9 cellular contexts compared by ENCODE assay signal in the genomic region with DNA sequence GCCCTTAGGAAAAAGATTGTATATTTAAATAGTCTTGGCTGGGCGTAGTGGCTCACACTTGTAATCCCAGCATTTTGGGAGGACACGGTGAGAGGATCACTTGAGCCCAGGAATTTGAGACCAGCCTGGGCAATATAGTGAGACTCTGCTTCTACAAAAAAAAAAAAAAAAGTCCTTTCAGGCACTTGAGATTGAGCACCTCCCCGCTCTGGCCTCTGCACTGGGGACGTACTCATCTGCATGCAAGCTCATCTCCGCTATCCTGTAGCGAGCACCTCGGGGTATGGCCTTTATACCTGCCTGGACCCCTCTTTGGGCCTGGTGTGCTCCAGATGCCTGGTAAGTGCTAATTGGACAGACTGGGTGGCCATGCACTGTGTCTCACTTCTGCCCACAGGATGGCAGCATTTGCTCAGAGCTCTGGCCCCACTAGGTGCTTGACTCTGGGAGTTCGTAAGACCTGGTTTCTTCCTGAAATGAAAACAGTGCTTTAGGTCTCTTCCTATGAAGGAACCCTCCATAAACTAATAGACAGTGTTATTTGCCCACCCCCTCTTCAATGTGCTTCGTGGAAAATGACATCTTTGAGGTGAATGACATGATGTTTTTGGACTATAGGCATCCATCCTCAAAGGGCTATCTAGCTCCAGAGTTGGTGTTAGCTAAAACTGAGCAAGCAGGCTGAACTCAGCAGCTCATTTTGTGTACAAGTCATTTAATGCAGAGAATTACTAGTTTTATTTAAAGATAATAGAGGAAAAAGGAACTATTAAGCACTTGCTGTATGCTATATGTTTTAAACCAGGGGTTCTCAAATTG.
DNase-seq lines count a peak whose midpoint lies in the region; ATAC-seq and TF ChIP-seq lines count a peak whose summit lies in the region.
"Had no signal": no experiment of that assay in that cellular context is flagged by ENCODE, and none has a peak within 500 bp of the region (broad histone marks: within the 10 kb centered on the region; RNA-seq: fewer than 3 reads in every experiment).

No MANE protein-coding gene starts in this region.

- peaks cover 12% of the 10 kb centered on the region for H3K4me1 Mint-ChIP-seq in activated CD4-positive, alpha-beta T cell treated with anti-CD3 and anti-CD28 coated beads, Interleukin-2, amount 10 ng/mL, durations not matched to agents 24 days and 14 days

- peak; percentile 53 for TF ChIP-seq CTCF in coronary artery (IDR thresholded peaks at IDR 0.05)
- peak; percentile 85 for TF ChIP-seq CTCF in liver (IDR thresholded peaks at IDR 0.05; ENCODE audit: low read depth, low read length, missing input control)

- peak; percentile 41 for DNase-seq in DMS 273 treated with DMSO at 0.1 percent for 48 hours (lab: John Stamatoyannopoulos, UW)
- peak; percentile 62 for DNase-seq in NCI-H510A (lab: John Stamatoyannopoulos, UW)
- DNase-seq in activated CD4-positive, alpha-beta T cell treated with anti-CD3 and anti-CD28 coated beads, Interleukin-2, amount 10 ng/mL, durations not matched to agents 24 days and 14 days: peak; percentile 93
- no peak for DNase-seq in coronary artery (ENCODE audit: low spot score)
- peak; percentile 54 to 72 (median 57) for DNase-seq in stimulated activated CD4-positive, alpha-beta T cell treated with anti-CD3 and anti-CD28 coated beads, TNF-alpha, amount 100 ng/mL, for 24 hours (ENCODE audit: low read depth in 3 of 3)

- H3K27me3 Mint-ChIP-seq in activated CD4-positive, alpha-beta T cell treated with anti-CD3 and anti-CD28 coated beads, Interleukin-2, amount 10 ng/mL, durations not matched to agents 24 days and 14 days: peaks cover 3% of the 10 kb centered on the region

- H3K27me3 ChIP-seq in liver (ENCODE audit: control insufficient read depth in 4 of 4, insufficient read depth in 4 of 4, low read length in 3 of 4): no peaks in the 10 kb centered on the region

- no peak overlapping the region for H3K4me3 Mint-ChIP-seq in activated CD4-positive, alpha-beta T cell treated with anti-CD3 and anti-CD28 coated beads, Interleukin-2, amount 10 ng/mL, durations not matched to agents 24 days and 14 days
- H3K4me3 Mint-ChIP-seq: T-helper 1 cell treated with Interleukin-12 subunit alpha and Interleukin-12 subunit beta and Interleukin-4 antibody, amounts not matched to agents 30 μg/mL and 1 μg/mL, for 36 hours had no signal

- intact Hi-C loops in activated CD4-positive, alpha-beta T cell treated with anti-CD3 and anti-CD28 coated beads, Interleukin-2, amount 10 ng/mL, durations not matched to agents 24 days and 14 days (cut with micrococcal nuclease): loop anchor here (1.0 kb wide), 3 partner anchors 80 to 209 kb away; no protein-coding TSS in a partner anchor

- H3K9ac ChIP-seq in liver (ENCODE audit: low read depth in 1 of 2, low read length in 2 of 2): no peak overlapping the region

- H3K4me3 ChIP-seq in coronary artery (no peak overlapping the region), liver (ENCODE audit: low read depth in 1 of 3, low read length in 3 of 3) (no peak overlapping the region)

- peak overlapping the region; percentile 53 for H3K27ac Mint-ChIP-seq in activated CD4-positive, alpha-beta T cell treated with anti-CD3 and anti-CD28 coated beads, Interleukin-2, amount 10 ng/mL, durations not matched to agents 24 days and 14 days
- H3K27ac Mint-ChIP-seq: T-helper 1 cell treated with Interleukin-12 subunit alpha and Interleukin-12 subunit beta and Interleukin-4 antibody, amounts not matched to agents 30 μg/mL and 1 μg/mL, for 36 hours had no signal

- H3K36me3 Mint-ChIP-seq in activated CD4-positive, alpha-beta T cell treated with anti-CD3 and anti-CD28 coated beads, Interleukin-2, amount 10 ng/mL, durations not matched to agents 24 days and 14 days (ENCODE audit: low read depth): no peaks in the 10 kb centered on the region

- WGBS in liver: 61% methylated on average over 9 of the region's 9 CpGs

- no peaks in the 10 kb centered on the region for H3K9me3 Mint-ChIP-seq in activated CD4-positive, alpha-beta T cell treated with anti-CD3 and anti-CD28 coated beads, Interleukin-2, amount 10 ng/mL, durations not matched to agents 24 days and 14 days
- H3K9me3 Mint-ChIP-seq: T-helper 1 cell treated with Interleukin-12 subunit alpha and Interleukin-12 subunit beta and Interleukin-4 antibody, amounts not matched to agents 30 μg/mL and 1 μg/mL, for 36 hours had no signal

- H3K36me3 ChIP-seq in liver (ENCODE audit: control insufficient read depth in 4 of 4, insufficient read depth in 3 of 4, low read depth in 1 of 4, low read length in 3 of 4): no peaks in the 10 kb centered on the region

- H3K27ac ChIP-seq in coronary artery (no peak overlapping the region), liver (ENCODE audit: low read depth in 1 of 2, low read length in 2 of 2) (no peak overlapping the region)

- peak; percentile 98 for TF ChIP-seq RAD21 in liver (IDR thresholded peaks at IDR 0.05)

- H3K4me1 ChIP-seq in liver (ENCODE audit: control insufficient read depth in 4 of 4, insufficient read depth in 4 of 4, low read length in 3 of 4): peaks cover 0 to 2% (median 0%) of the 10 kb centered on the region in 4 donors

- ATAC-seq in HG03175 (IDR thresholded peaks at IDR 0.05; ENCODE audit: unreplicated experiment) (peak; percentile 57), GM21367 (IDR thresholded peaks at IDR 0.05; ENCODE audit: unreplicated experiment) (no peak)

- H3K9me3 ChIP-seq in liver (ENCODE audit: control insufficient read depth in 4 of 4, low read length in 3 of 4): no peaks in the 10 kb centered on the region

TF ChIP-seq in liver, 16 proteins besides CTCF, POLR2A, EP300 and RAD21:
- no peak for TF ChIP-seq JUND (IDR thresholded peaks at IDR 0.05)
- no peak for TF ChIP-seq FOXA1 (IDR thresholded peaks at IDR 0.05)
- TF ChIP-seq EGR1 (IDR thresholded peaks at IDR 0.05; ENCODE audit: low read depth in 2 of 2): no peak
- no peak for TF ChIP-seq TAF1 (conservative IDR thresholded peaks at IDR 0.05)
- no peak for TF ChIP-seq GABPA (IDR thresholded peaks at IDR 0.05 in 1 of 2, conservative IDR thresholded peaks at IDR 0.05 in 1 of 2)
- no peak for TF ChIP-seq SP1 (IDR thresholded peaks at IDR 0.05)
